Comparison of ENCODE assay signal across 1 cellular context in the genomic region with DNA sequence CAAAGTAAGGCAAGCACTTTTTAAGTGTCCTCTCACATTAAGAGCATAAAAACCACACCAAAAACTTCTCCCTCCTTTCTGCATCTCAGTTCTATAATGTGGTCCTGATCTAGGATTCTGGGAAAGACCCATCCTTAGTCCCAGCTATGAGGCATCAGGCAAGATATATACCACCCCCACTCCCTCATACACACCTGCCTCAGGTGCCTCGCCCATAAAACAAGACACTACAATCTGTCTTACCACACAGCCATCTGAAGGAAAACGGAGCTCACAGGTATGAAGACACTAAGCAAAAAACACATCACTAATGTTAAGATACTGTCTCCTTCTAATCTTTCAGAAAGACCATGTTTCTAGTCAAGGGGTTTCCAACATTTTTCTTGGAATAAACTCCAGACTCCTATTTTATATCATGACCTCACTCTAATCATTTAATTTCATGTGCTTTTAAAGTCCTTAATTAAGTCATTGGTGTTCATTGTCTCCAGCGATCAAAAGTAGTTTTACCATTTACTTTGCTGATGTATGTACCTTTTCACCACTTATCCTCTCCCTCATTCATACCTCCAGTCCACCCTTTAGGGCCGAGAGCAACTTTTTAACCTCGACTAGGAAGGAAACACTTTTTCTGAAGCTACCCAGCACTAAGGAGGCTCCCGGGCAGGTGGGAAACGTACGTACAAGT.
TF ChIP-seq lines count a peak whose summit lies in the region.

No MANE protein-coding gene starts in this region.

TF ChIP-seq in HCT116, 20 proteins besides CTCF, POLR2A, EP300 and RAD21 (continued from another document):
- TF ChIP-seq ATF3 (IDR thresholded peaks at IDR 0.05), result no peak
